10 cellular contexts compared by ENCODE assay signal in the genomic region with DNA sequence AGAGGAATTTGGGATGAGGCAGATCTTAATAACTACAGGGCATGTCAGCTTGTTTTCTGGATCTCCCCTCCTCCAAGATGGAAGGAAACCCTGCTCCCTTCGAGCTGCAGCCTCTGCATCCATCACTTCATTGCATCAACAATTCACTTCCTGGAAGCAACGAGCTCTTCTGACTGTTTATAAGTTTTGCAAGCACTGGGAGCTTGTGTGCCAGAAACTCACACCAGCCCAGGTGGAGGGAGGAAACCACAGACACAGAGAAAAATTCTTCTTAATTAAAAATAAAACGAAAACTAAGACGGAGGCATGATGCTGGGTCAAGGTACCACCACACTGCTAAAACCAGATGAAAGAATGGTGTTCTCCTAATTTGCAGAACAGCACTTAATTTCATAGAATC.
DNase-seq lines count a peak whose midpoint lies in the region; ATAC-seq and TF ChIP-seq lines count a peak whose summit lies in the region.
"Had no signal": no experiment of that assay in that cellular context is flagged by ENCODE, and none has a peak within 500 bp of the region (broad histone marks: within the 10 kb centered on the region; RNA-seq: fewer than 3 reads in every experiment).

No MANE protein-coding gene starts in this region.

- no peak for TF ChIP-seq CTCF in nephron (IDR thresholded peaks at IDR 0.05; ENCODE audit: unreplicated experiment in 3 of 3)

- peak overlapping the region; percentile 64 for H3K4me3 Mint-ChIP-seq in activated naive CD8-positive, alpha-beta T cell treated with anti-CD3 and anti-CD28 coated beads, Interleukin-2, amount 50 U/mL, for 24 hours
- no peak overlapping the region for H3K4me3 Mint-ChIP-seq in nephron

- no peaks in the 10 kb centered on the region for H3K9me3 Mint-ChIP-seq in activated naive CD8-positive, alpha-beta T cell treated with anti-CD3 and anti-CD28 coated beads, Interleukin-2, amount 50 U/mL, for 24 hours
- H3K9me3 Mint-ChIP-seq in nephron, result no peaks in the 10 kb centered on the region

- peak overlapping the region; percentile 76 for H3K27ac Mint-ChIP-seq in activated naive CD8-positive, alpha-beta T cell treated with anti-CD3 and anti-CD28 coated beads, Interleukin-2, amount 50 U/mL, for 24 hours
- H3K27ac Mint-ChIP-seq in nephron, result peak overlapping the region; percentile 43 to 50 (median 44)

- peaks cover 8% of the 10 kb centered on the region for H3K27me3 Mint-ChIP-seq in activated naive CD8-positive, alpha-beta T cell treated with anti-CD3 and anti-CD28 coated beads, Interleukin-2, amount 50 U/mL, for 24 hours
- H3K27me3 Mint-ChIP-seq in nephron (ENCODE audit: low read depth), result no peaks in the 10 kb centered on the region

- peaks cover 81% of the 10 kb centered on the region for H3K4me1 Mint-ChIP-seq in activated naive CD8-positive, alpha-beta T cell treated with anti-CD3 and anti-CD28 coated beads, Interleukin-2, amount 50 U/mL, for 24 hours
- H3K4me1 Mint-ChIP-seq in nephron, result peaks cover 79% of the 10 kb centered on the region

- peaks cover 5% of the 10 kb centered on the region for H3K36me3 Mint-ChIP-seq in activated naive CD8-positive, alpha-beta T cell treated with anti-CD3 and anti-CD28 coated beads, Interleukin-2, amount 50 U/mL, for 24 hours (ENCODE audit: low read depth)
- H3K36me3 Mint-ChIP-seq in nephron (ENCODE audit: low read depth), result no peaks in the 10 kb centered on the region

- no peak for DNase-seq in activated naive CD8-positive, alpha-beta T cell treated with anti-CD3 and anti-CD28 coated beads, Interleukin-2, amount 50 U/mL, for 24 hours
- no peak for DNase-seq in NCI-H1092 treated with DMSO at 0.1 percent for 48 hours (lab: John Stamatoyannopoulos, UW)
- DNase-seq: cerebellar nuclear complex, NCI-H510A had no signal

- peak; percentile 50 for ATAC-seq in GM18498 (IDR thresholded peaks at IDR 0.05; ENCODE audit: unreplicated experiment)
- ATAC-seq in HG02763 (IDR thresholded peaks at IDR 0.05; ENCODE audit: unreplicated experiment), result peak; percentile 46
- ATAC-seq in activated naive CD8-positive, alpha-beta T cell treated with anti-CD3 and anti-CD28 coated beads, Interleukin-2, amount 50 U/mL, for 24 hours, result no peak
- ATAC-seq in GM18909 (IDR thresholded peaks at IDR 0.05; ENCODE audit: poor library complexity, unreplicated experiment), result no peak
- no peak for ATAC-seq in HG03354 (IDR thresholded peaks at IDR 0.05; ENCODE audit: poor library complexity, severe bottlenecking, unreplicated experiment)
- no peak for ATAC-seq in GM21447 (IDR thresholded peaks at IDR 0.05; ENCODE audit: unreplicated experiment)

Comparison
In these comparisons a context has a peak if more than half of its experiments do, and no peak if none do; other contexts are left out.
1. ATAC-seq: peak in GM18498 (single experiment) and HG02763 (single experiment); none in activated naive CD8-positive, alpha-beta T cell treated with anti-CD3 and anti-CD28 coated beads, Interleukin-2, amount 50 U/mL, for 24 hours (single experiment), GM18909 (single experiment), HG03354 (single experiment) and GM21447 (single experiment).